20 cellular contexts compared by ENCODE assay signal in the genomic region with DNA sequence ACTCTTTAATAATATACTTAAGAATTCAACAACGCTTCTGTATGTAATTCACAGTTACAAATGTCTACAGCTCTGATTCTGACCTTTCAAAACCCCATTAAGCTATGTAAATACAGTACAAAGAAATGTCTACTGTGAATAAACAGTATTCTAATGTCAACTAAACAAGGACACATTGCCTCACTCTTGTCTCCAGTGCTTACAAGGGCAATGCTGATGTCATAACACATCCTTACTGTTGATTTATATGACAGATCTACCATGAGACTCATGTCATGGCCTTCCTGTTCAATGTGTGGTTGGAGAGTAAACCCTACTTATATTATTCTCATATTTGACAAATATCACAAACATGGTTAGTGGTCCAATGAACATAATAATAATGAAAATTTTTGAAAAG.
DNase-seq lines count a peak whose midpoint lies in the region; ATAC-seq lines count a peak whose summit lies in the region.
"Had no signal": no experiment of that assay in that cellular context is flagged by ENCODE, and none has a peak within 500 bp of the region (broad histone marks: within the 10 kb centered on the region; RNA-seq: fewer than 3 reads in every experiment).

No MANE protein-coding gene starts in this region.

- no peaks in the 10 kb centered on the region for H3K36me3 Mint-ChIP-seq in activated T-cell treated with anti-CD3 and anti-CD28 coated beads, Interleukin-2, amount 50 U/mL, for 4 hours (ENCODE audit: insufficient read depth)
- H3K36me3 Mint-ChIP-seq: CD8-positive, alpha-beta T cell; T-cell had no signal

- ATAC-seq in activated T-cell treated with anti-CD3 and anti-CD28 coated beads, Interleukin-2, amount 50 U/mL, for 4 hours = no peak
- ATAC-seq: CD8-positive, alpha-beta T cell; T-cell had no signal

- no peaks in the 10 kb centered on the region for H3K27me3 Mint-ChIP-seq in activated T-cell treated with anti-CD3 and anti-CD28 coated beads, Interleukin-2, amount 50 U/mL, for 4 hours (ENCODE audit: low read depth)
- H3K27me3 Mint-ChIP-seq: T-cell had no signal

- peaks cover 23% of the 10 kb centered on the region for H3K9me3 Mint-ChIP-seq in activated T-cell treated with anti-CD3 and anti-CD28 coated beads, Interleukin-2, amount 50 U/mL, for 4 hours

- no peaks in the 10 kb centered on the region for H3K4me1 Mint-ChIP-seq in activated T-cell treated with anti-CD3 and anti-CD28 coated beads, Interleukin-2, amount 50 U/mL, for 4 hours (ENCODE audit: low read depth)
- H3K4me1 Mint-ChIP-seq: T-cell had no signal

- H3K4me3 Mint-ChIP-seq in activated T-cell treated with anti-CD3 and anti-CD28 coated beads, Interleukin-2, amount 50 U/mL, for 4 hours = no peak overlapping the region
- H3K4me3 Mint-ChIP-seq: CD8-positive, alpha-beta T cell; T-cell; T-helper 2 cell treated with Interferon-gamma antibody and Interleukin-4, amounts not matched to agents 5 μg/mL and 100 μg/mL, for 36 hours had no signal

- DNase-seq in DMS153 (lab: John Stamatoyannopoulos, UW) (peak; percentile 89), DMS53 (lab: John Stamatoyannopoulos, UW) (peak; percentile 92), NCI-H460 (ENCODE audit: extremely low read depth, low read depth) (peak; percentile 15), SHP77 (lab: John Stamatoyannopoulos, UW) (peak; percentile 88 to 93), SIG-M5 treated with dmso at 0.1 percent for 504 hours (lab: John Stamatoyannopoulos, UW; ENCODE audit: unreplicated experiment) (no peak)
- DNase-seq in activated effector memory CD4-positive, alpha-beta T cell treated with anti-CD3 and anti-CD28 coated beads, Interleukin-2, amount 50 U/mL, for 16 hours = no peak
- DNase-seq in stimulated activated naive CD4-positive, alpha-beta T cell (lab: John Stamatoyannopoulos, UW) = no peak
- no peak for DNase-seq in activated T-cell treated with anti-CD3 and anti-CD28 coated beads, Interleukin-2, amount 50 U/mL, for 4 hours
- DNase-seq: C1 segment of cervical spinal cord; Calu3; CD8-positive, alpha-beta T cell; DMS79; GOT3; Kasumi-1; NCI-H1930; NCI-H446 treated with DMSO at 0.1 percent for 48 hours; NK-92 treated with Interleukin-12 subunit alpha and Interleukin-12 subunit beta, amount 100 ng/mL, for 24 hours; SJCRH30; T-cell had no signal

Comparison
In these comparisons a context has a peak if more than half of its experiments do, and no peak if none do; other contexts are left out.
1. DNase-seq: peak in DMS153 (single experiment), DMS53 (single experiment), NCI-H460 (single experiment) and SHP77 (2 of 2); none in activated effector memory CD4-positive, alpha-beta T cell treated with anti-CD3 and anti-CD28 coated beads, Interleukin-2, amount 50 U/mL, for 16 hours (single experiment), stimulated activated naive CD4-positive, alpha-beta T cell (0 of 6), activated T-cell treated with anti-CD3 and anti-CD28 coated beads, Interleukin-2, amount 50 U/mL, for 4 hours (single experiment) and SIG-M5 treated with dmso at 0.1 percent for 504 hours (single experiment).